ENCODE assay signal across 28 cellular contexts in genomic region chr22:30511109-30511508, GRCh38. TPM values are rescaled to one million over a fixed set of nuclear protein-coding genes. Genes with fewer than 3 reads are reported as not detected.
"Had no signal": no experiment of that assay in that cellular context is flagged by ENCODE, and none has a peak within 500 bp of the region (broad histone marks: within the 10 kb centered on the region; RNA-seq: fewer than 3 reads in every experiment).

No MANE protein-coding gene starts in this region.

- DNase-seq: KBM-7; NCI-H1092; NCI-H1105 treated with DMSO at 0.1 percent for 48 hours; NCI-H1417 treated with DMSO at 0.1 percent for 48 hours; NCI-H146; NCI-H1694 treated with DMSO at 0.1 percent for 48 hours; NCI-H1930; NCI-H2107; NCI-H2171; NCI-H226; NCI-H446; NCI-H524; NCI-H526 treated with DMSO at 0.1 percent for 48 hours; NCI-H748 treated with DMSO at 0.1 percent for 48 hours; NK-92 treated with Interleukin-12 subunit alpha and Interleukin-12 subunit beta, amount 100 ng/mL, for 24 hours; PC-3; SHP77 treated with DMSO at 0.1 percent for 48 hours; SJCRH30; T-helper 1 cell; T-helper 17 cell had no signal

- H3K27me3 ChIP-seq: SJCRH30 had no signal

- H3K4me3 ChIP-seq: SJCRH30 had no signal

- H3K36me3 ChIP-seq: SJCRH30 had no signal

- H3K27ac ChIP-seq: SJCRH30 had no signal

- ATAC-seq: Panc1, PC-3, Right ventricle myocardium inferior, SK-N-SH treated with all-trans-retinoic acid at 6 μM for 48 hours, T-helper 17 cell had no signal

- H3K4me1 ChIP-seq: SJCRH30 had no signal

- H3K9me3 ChIP-seq: SJCRH30 had no signal

RNA-seq across cellular contexts. Expression of gene SEC14L4, which starts 5.6 kb away (rescaled TPM):
- total RNA-seq: LHCN-M2, MCF 10A, OCI-LY7, Right ventricle myocardium inferior, SJCRH30, T-helper 17 cell had no signal

RNA-seq across cellular contexts. Expression of gene SEC14L6, which starts 35.4 kb away (rescaled TPM):
- total RNA-seq: HT-29, LHCN-M2, MCF 10A, OCI-LY7, PC-3, RPMI7951, SJCRH30, T-helper 17 cell had no signal

RNA-seq across cellular contexts. Expression of gene SEC14L3, which starts 39.3 kb away (rescaled TPM):
- total RNA-seq: HT-29, LHCN-M2, MCF 10A, OCI-LY7, PC-3, Right ventricle myocardium inferior, RPMI7951, SJCRH30, T-helper 17 cell had no signal
